In the genomic region with DNA sequence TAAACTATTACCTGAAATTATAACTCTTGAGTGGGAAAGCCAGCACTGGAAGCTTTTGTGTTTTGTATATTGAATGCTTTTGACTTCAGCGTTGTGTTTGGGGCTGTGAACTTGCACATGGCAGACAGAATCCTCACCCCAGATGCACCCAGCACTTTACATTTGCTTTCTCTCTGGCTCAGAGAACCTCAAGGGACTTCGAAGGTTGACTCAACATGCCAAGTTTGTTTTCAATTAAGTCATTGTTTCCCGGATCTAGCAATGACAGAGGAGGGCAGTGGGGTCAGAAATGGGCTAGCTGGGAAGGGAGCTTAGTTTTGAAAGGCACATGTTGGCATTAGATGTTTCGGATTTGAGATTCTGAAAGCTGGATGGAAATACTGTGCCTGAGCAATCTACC, we compare ENCODE assay signal across 23 cellular contexts. TPM values are rescaled to one million over a fixed set of nuclear protein-coding genes. Genes with fewer than 3 reads are reported as not detected.
DNase-seq lines count a peak whose midpoint lies in the region; ATAC-seq and TF ChIP-seq lines count a peak whose summit lies in the region.
"Had no signal": no experiment of that assay in that cellular context is flagged by ENCODE, and none has a peak within 500 bp of the region (broad histone marks: within the 10 kb centered on the region; RNA-seq: fewer than 3 reads in every experiment).

No MANE protein-coding gene starts in this region.

- H3K27ac Mint-ChIP-seq in T-helper 17 cell = peak overlapping the region; percentile 67
- H3K27ac Mint-ChIP-seq in neural crest cell (ENCODE audit: unreplicated experiment) = peak overlapping the region; percentile 60
- H3K27ac Mint-ChIP-seq: activated CD8-positive, alpha-beta T cell treated with anti-CD3 and anti-CD28 coated beads for 36 hours; activated naive CD8-positive, alpha-beta T cell treated with anti-CD3 and anti-CD28 coated beads, Interleukin-2, amount 50 U/mL, for 24 hours had no signal

- H3K4me2 ChIP-seq in BLaER1 = peak overlapping the region; percentile 99

- H3K27me3 ChIP-seq in BLaER1 = no peaks in the 10 kb centered on the region
- H3K27me3 ChIP-seq: cardiac muscle cell, esophagus muscularis mucosa, heart right ventricle, right atrium auricular region, transverse colon had no signal

- H3K4me3 ChIP-seq in BLaER1 = no peak overlapping the region
- H3K4me3 ChIP-seq in fibroblast of mammary gland (ENCODE audit: control insufficient read depth, low read depth, low read length) = no peak overlapping the region
- H3K4me3 ChIP-seq: cardiac muscle cell, esophagus muscularis mucosa, K562, lung, right atrium auricular region, transverse colon had no signal

- no peaks in the 10 kb centered on the region for H3K9me3 ChIP-seq in BLaER1
- H3K9me3 ChIP-seq in T-helper 17 cell (ENCODE audit: control insufficient read depth, low read length, poor library complexity, severe bottlenecking) = no peaks in the 10 kb centered on the region
- H3K9me3 ChIP-seq: esophagus muscularis mucosa, heart right ventricle, right atrium auricular region, transverse colon had no signal

- H3K36me3 Mint-ChIP-seq in T-helper 17 cell (ENCODE audit: low read depth) = no peaks in the 10 kb centered on the region
- H3K36me3 Mint-ChIP-seq in neural crest cell (ENCODE audit: low read depth) = peaks cover 2% of the 10 kb centered on the region

- no peaks in the 10 kb centered on the region for H3K9me3 Mint-ChIP-seq in neural crest cell
- H3K9me3 Mint-ChIP-seq: activated CD8-positive, alpha-beta T cell treated with anti-CD3 and anti-CD28 coated beads for 36 hours; activated naive CD8-positive, alpha-beta T cell treated with anti-CD3 and anti-CD28 coated beads, Interleukin-2, amount 50 U/mL, for 24 hours; naive thymus-derived CD8-positive, alpha-beta T cell had no signal

- peaks cover 100% of the 10 kb centered on the region for H4K20me1 ChIP-seq in BLaER1

- H3K4me1 Mint-ChIP-seq in T-helper 17 cell (peaks cover 20% of the 10 kb centered on the region), neural crest cell (peaks cover 69% of the 10 kb centered on the region)

- H3K4me3 Mint-ChIP-seq in T-helper 17 cell (no peak overlapping the region), neural crest cell (peak overlapping the region; percentile 71)
- H3K4me3 Mint-ChIP-seq: activated CD8-positive, alpha-beta T cell treated with anti-CD3 and anti-CD28 coated beads for 36 hours; activated naive CD8-positive, alpha-beta T cell treated with anti-CD3 and anti-CD28 coated beads, Interleukin-2, amount 50 U/mL, for 24 hours; naive thymus-derived CD8-positive, alpha-beta T cell had no signal

- H3K27ac ChIP-seq in BLaER1 = no peak overlapping the region
- H3K27ac ChIP-seq: cardiac muscle cell, esophagus muscularis mucosa, heart right ventricle, right atrium auricular region, transverse colon had no signal

- H3K27me3 Mint-ChIP-seq in T-helper 17 cell = no peaks in the 10 kb centered on the region
- no peaks in the 10 kb centered on the region for H3K27me3 Mint-ChIP-seq in neural crest cell (ENCODE audit: low read depth)
- H3K27me3 Mint-ChIP-seq: activated CD8-positive, alpha-beta T cell treated with anti-CD3 and anti-CD28 coated beads for 36 hours; activated naive CD8-positive, alpha-beta T cell treated with anti-CD3 and anti-CD28 coated beads, Interleukin-2, amount 50 U/mL, for 24 hours; naive thymus-derived CD8-positive, alpha-beta T cell had no signal

- peaks cover 76% of the 10 kb centered on the region for H3K4me1 ChIP-seq in BLaER1

- peaks cover 79% of the 10 kb centered on the region for H3K36me3 ChIP-seq in BLaER1
- H3K36me3 ChIP-seq: cardiac muscle cell, right atrium auricular region, transverse colon had no signal

- H3K9ac ChIP-seq in BLaER1 = no peak overlapping the region; the same call in 1 of the 2 replicates

- no peak for TF ChIP-seq CTCF in fibroblast of mammary gland (conservative IDR thresholded peaks at IDR 0.05; ENCODE audit: control insufficient read depth, insufficient read depth, low read depth, low read length)
- TF ChIP-seq CTCF in neural crest cell (conservative IDR thresholded peaks at IDR 0.05) = no peak

- ATAC-seq in T-helper 17 cell = no peak
- ATAC-seq in HG03175 (IDR thresholded peaks at IDR 0.05; ENCODE audit: unreplicated experiment) = no peak
- ATAC-seq in GM19395 (IDR thresholded peaks at IDR 0.05; ENCODE audit: unreplicated experiment) = no peak
- ATAC-seq: activated CD8-positive, alpha-beta T cell treated with anti-CD3 and anti-CD28 coated beads for 36 hours; activated naive CD8-positive, alpha-beta T cell treated with anti-CD3 and anti-CD28 coated beads, Interleukin-2, amount 50 U/mL, for 24 hours; K562; naive thymus-derived CD8-positive, alpha-beta T cell; Right ventricle myocardium inferior; stimulated activated naive CD8-positive, alpha-beta T cell treated with anti-CD3 and anti-CD28 coated beads, Interleukin-15, Interleukin-2, amounts not matched to agents 100 U/mL and 50 U/mL, for 24 hours had no signal

- DNase-seq in T-helper 17 cell = no peak
- peak; percentile 78 for DNase-seq in fibroblast of mammary gland (ENCODE audit: low read depth)
- DNase-seq in neural crest cell (ENCODE audit: low read depth, low spot score) = no peak
- no peak for DNase-seq in stimulated activated CD4-positive, alpha-beta T cell treated with anti-CD3 and anti-CD28 coated beads, Interleukin-2, amount 100 ng/mL, for 48 hours
- DNase-seq in hypothalamus (lab: John Stamatoyannopoulos, UW) = no peak
- DNase-seq: activated CD8-positive, alpha-beta T cell treated with anti-CD3 and anti-CD28 coated beads for 36 hours; activated naive CD8-positive, alpha-beta T cell treated with anti-CD3 and anti-CD28 coated beads, Interleukin-2, amount 50 U/mL, for 24 hours; effector CD4-positive, alpha-beta T cell; HCEC 1CT; naive thymus-derived CD8-positive, alpha-beta T cell; NCI-H2029 treated with DMSO at 0.1 percent for 48 hours; stimulated activated naive CD8-positive, alpha-beta T cell treated with anti-CD3 and anti-CD28 coated beads, Interleukin-15, Interleukin-2, amounts not matched to agents 100 U/mL and 50 U/mL, for 24 hours; transverse colon had no signal

RNA-seq across cellular contexts. Expression of a gene that starts 22.4 kb away (rescaled TPM):
- total RNA-seq in T-helper 17 cell (10 to 100 TPM; 20.3 to 22.5 TPM), neural crest cell (30.2 and 30.3 TPM in 2 replicates)
